Comparison of ENCODE assay signal across 28 cellular contexts in genomic region chr12:77681726-77682125, GRCh38.
"Had no signal": no experiment of that assay in that cellular context is flagged by ENCODE, and none has a peak within 500 bp of the region (broad histone marks: within the 10 kb centered on the region; RNA-seq: fewer than 3 reads in every experiment).

No MANE protein-coding gene starts in this region.

- FAIRE-seq: colon, endometrium, endothelial cell of umbilical vein, frontal cortex had no signal

- ATAC-seq: effector memory CD8-positive, alpha-beta T cell; esophagus mucosa; foreskin keratinocyte; gastrocnemius medialis; gastroesophageal sphincter; heart left ventricle; heart right ventricle had no signal

- H3K9me3 ChIP-seq: colonic mucosa, esophagus muscularis mucosa, esophagus squamous epithelium, gastrocnemius medialis, gastroesophageal sphincter, heart left ventricle, heart right ventricle had no signal

- H3K36me3 ChIP-seq: colonic mucosa, esophagus muscularis mucosa, esophagus squamous epithelium, gastrocnemius medialis, gastroesophageal sphincter, heart left ventricle, heart right ventricle had no signal

- H3K27ac ChIP-seq: colonic mucosa, coronary artery, dorsolateral prefrontal cortex, epithelial cell of prostate, esophagus muscularis mucosa, esophagus squamous epithelium, foreskin keratinocyte, gastrocnemius medialis, gastroesophageal sphincter, heart left ventricle, heart right ventricle had no signal

- H3K27me3 ChIP-seq: colonic mucosa, dorsolateral prefrontal cortex, esophagus muscularis mucosa, esophagus squamous epithelium, foreskin keratinocyte, gastrocnemius medialis, gastroesophageal sphincter, heart left ventricle, heart right ventricle had no signal

- H3K4me1 ChIP-seq: colonic mucosa, esophagus muscularis mucosa, foreskin keratinocyte, gastrocnemius medialis, gastroesophageal sphincter had no signal

- DNase-seq: colonic mucosa; cortex of kidney; dermis blood vessel endothelial cell; dorsolateral prefrontal cortex; effector CD4-positive, alpha-beta T cell; effector CD8-positive, alpha-beta T cell; effector memory CD4-positive, alpha-beta T cell; effector memory CD8-positive, alpha-beta T cell; endodermal cell; erythroblast; esophagus squamous epithelium; foreskin fibroblast; foreskin keratinocyte; foreskin melanocyte; gastrocnemius medialis; glutamatergic neuron; head of caudate nucleus; heart left ventricle; heart right ventricle had no signal

- H3K4me3 ChIP-seq: colonic mucosa, coronary artery, dorsolateral prefrontal cortex, esophagus muscularis mucosa, esophagus squamous epithelium, gastrocnemius medialis, gastroesophageal sphincter, heart left ventricle, heart right ventricle had no signal
